1 cellular context compared by ENCODE assay signal in genomic region chr13:51983292-51983691, GRCh38. TPM values are rescaled to one million over a fixed set of nuclear protein-coding genes. Genes with fewer than 3 reads are reported as not detected.
"Had no signal": no experiment of that assay in that cellular context is flagged by ENCODE, and none has a peak within 500 bp of the region (broad histone marks: within the 10 kb centered on the region; RNA-seq: fewer than 3 reads in every experiment).

No MANE protein-coding gene starts in this region.

RNA-seq across cellular contexts. Expression of gene ATP7B, which starts 28.0 kb away (rescaled TPM):
- polyA plus RNA-seq: IgD-negative memory B cell had no signal
